In genomic region chr2:227033471-227034148, GRCh38 we compare ENCODE assay signal across 8 cellular contexts.
DNase-seq lines count a peak whose midpoint lies in the region; ATAC-seq and TF ChIP-seq lines count a peak whose summit lies in the region.

No MANE protein-coding gene starts in this region.

- no peak overlapping the region for H3K27ac ChIP-seq in mesendoderm (ENCODE audit: low read depth, low read length)

- no peak overlapping the region for H4K5ac ChIP-seq in mesendoderm (ENCODE audit: low read length)

- H2BK5ac ChIP-seq in mesendoderm (ENCODE audit: low read length), result no peak overlapping the region

- peak; percentile 85 for ATAC-seq in HG02642 (IDR thresholded peaks at IDR 0.05; ENCODE audit: poor library complexity, unreplicated experiment)

- no peaks in the 10 kb centered on the region for H3K9me3 ChIP-seq in NT2/D1 (ENCODE audit: insufficient read depth, low read length)

- WGBS in mesendoderm (ENCODE audit: extremely low coverage, insufficient coverage, low lambda C conversion rate), result no CpG with 5 or more reads among the region's 16 CpGs

- H3K27me3 ChIP-seq in NT2/D1 (ENCODE audit: insufficient read depth, insufficient read length) (no peaks in the 10 kb centered on the region), mesendoderm (ENCODE audit: insufficient read depth, low read length, poor library complexity) (no peaks in the 10 kb centered on the region)

- H2BK15ac ChIP-seq in mesendoderm (replicated peaks; ENCODE audit: low read depth), result no peak overlapping the region

- no peak overlapping the region for H3K9ac ChIP-seq in NT2/D1 (ENCODE audit: insufficient read length, low read depth)
- no peak overlapping the region for H3K9ac ChIP-seq in mesendoderm (ENCODE audit: low read length)

- H3K4ac ChIP-seq in mesendoderm (ENCODE audit: low read depth, low read length), result no peak overlapping the region

- H2AK5ac ChIP-seq in mesendoderm (ENCODE audit: low read length), result no peak overlapping the region

- H3K4me1 ChIP-seq in NT2/D1 (ENCODE audit: insufficient read depth, insufficient read length), result no peaks in the 10 kb centered on the region
- no peaks in the 10 kb centered on the region for H3K4me1 ChIP-seq in mesendoderm (ENCODE audit: control insufficient read depth, low read depth, low read length)

- DNase-seq in AG08395 (ENCODE audit: low spot score) (peak; percentile 60), NT2/D1 (ENCODE audit: low read depth, low spot score) (peak; percentile 48), cardiac fibroblast (ENCODE audit: low read depth in 2 of 2) (peak; percentile 56 to 70), mesendoderm (peak; percentile 80), activated gamma-delta T cell treated with Interleukin-2 at 50 U/mL for 16 hours (no peak), DMS79 treated with DMSO at 0.1 percent for 48 hours (lab: John Stamatoyannopoulos, UW) (no peak)

- TF ChIP-seq CTCF in GM12874 (IDR thresholded peaks at IDR 0.05; ENCODE audit: insufficient read depth, low read depth, low read length), result peak; percentile 83
- TF ChIP-seq CTCF in cardiac fibroblast (IDR thresholded peaks at IDR 0.05; ENCODE audit: low read depth, low read length), result peak; percentile 87

- no peak overlapping the region for H3K56ac ChIP-seq in mesendoderm (ENCODE audit: low read length)

- no peak overlapping the region for H2BK120ac ChIP-seq in mesendoderm (ENCODE audit: low read depth, low read length)

- no peak overlapping the region for H3K4me2 ChIP-seq in mesendoderm (ENCODE audit: low read length)

- H3K4me3 ChIP-seq in NT2/D1 (ENCODE audit: insufficient read length, low read depth) (no peak overlapping the region), cardiac fibroblast (replicated peaks in 1 of 2; ENCODE audit: low read depth in 2 of 2, low read length in 2 of 2) (no peak overlapping the region), mesendoderm (ENCODE audit: low read length) (no peak overlapping the region)

- H4K8ac ChIP-seq in mesendoderm (ENCODE audit: low read depth, low read length), result no peak overlapping the region

- no peak overlapping the region for H3K23ac ChIP-seq in mesendoderm (ENCODE audit: low read length)

- H3K18ac ChIP-seq in mesendoderm (ENCODE audit: low read length), result no peak overlapping the region

- no peaks in the 10 kb centered on the region for H3K79me1 ChIP-seq in mesendoderm (ENCODE audit: low read length)

- no peaks in the 10 kb centered on the region for H3K79me2 ChIP-seq in mesendoderm (ENCODE audit: control insufficient read depth, insufficient read depth, low read length)

- H3K36me3 ChIP-seq in NT2/D1 (ENCODE audit: insufficient read depth, insufficient read length, low read length) (no peaks in the 10 kb centered on the region), mesendoderm (ENCODE audit: control insufficient read depth, insufficient read depth, low read length) (no peaks in the 10 kb centered on the region)

Comparison
In these comparisons a context has a peak if more than half of its experiments do, and no peak if none do; other contexts are left out.
1. DNase-seq: peak in AG08395 (single experiment), NT2/D1 (single experiment), cardiac fibroblast (2 of 2) and mesendoderm (single experiment); none in activated gamma-delta T cell treated with Interleukin-2 at 50 U/mL for 16 hours (single experiment) and DMS79 treated with DMSO at 0.1 percent for 48 hours (single experiment).